In genomic region chr16:15694499-15694898, GRCh38 we compare ENCODE assay signal across 21 cellular contexts.
"Had no signal": no experiment of that assay in that cellular context is flagged by ENCODE, and none has a peak within 500 bp of the region (broad histone marks: within the 10 kb centered on the region; RNA-seq: fewer than 3 reads in every experiment).

No MANE protein-coding gene starts in this region.

- H3K27me3 ChIP-seq: dorsolateral prefrontal cortex, ovary, spleen, suprapubic skin, transverse colon, vagina had no signal

- H3K36me3 ChIP-seq: ovary had no signal

- H3K4me1 ChIP-seq: lower lobe of right lung, psoas muscle, spleen, suprapubic skin, transverse colon, vagina had no signal

- H3K4me3 ChIP-seq: dorsolateral prefrontal cortex, lower lobe of right lung, ovary, psoas muscle, skin epidermis, spleen, suprapubic skin, transverse colon, vagina had no signal

- H3K9me3 ChIP-seq: lower lobe of right lung, ovary, psoas muscle, spleen, suprapubic skin, transverse colon, vagina had no signal

- H3K27ac ChIP-seq: dorsolateral prefrontal cortex, lower lobe of right lung, ovary, psoas muscle, skin epidermis, spleen, suprapubic skin, transverse colon, vagina had no signal

- DNase-seq: dorsolateral prefrontal cortex; effector CD4-positive, alpha-beta T cell; foreskin melanocyte; hypothalamus; immature natural killer cell; islet precursor cell; left ventricle myocardium superior; lower lobe of right lung; naive thymus-derived CD8-positive, alpha-beta T cell; nephron progenitor cell; nucleus accumbens; ovary; posterior cingulate gyrus; psoas muscle; right cardiac atrium; spleen; stimulated activated naive B cell treated with anti-CD40 and anti-IgM and Interleukin-4, amounts not matched to agents 10 μg/mL and 1 μg/mL and 100 μg/mL, for 72 hours; transverse colon had no signal
